Comparison of ENCODE assay signal across 12 cellular contexts in the genomic region with DNA sequence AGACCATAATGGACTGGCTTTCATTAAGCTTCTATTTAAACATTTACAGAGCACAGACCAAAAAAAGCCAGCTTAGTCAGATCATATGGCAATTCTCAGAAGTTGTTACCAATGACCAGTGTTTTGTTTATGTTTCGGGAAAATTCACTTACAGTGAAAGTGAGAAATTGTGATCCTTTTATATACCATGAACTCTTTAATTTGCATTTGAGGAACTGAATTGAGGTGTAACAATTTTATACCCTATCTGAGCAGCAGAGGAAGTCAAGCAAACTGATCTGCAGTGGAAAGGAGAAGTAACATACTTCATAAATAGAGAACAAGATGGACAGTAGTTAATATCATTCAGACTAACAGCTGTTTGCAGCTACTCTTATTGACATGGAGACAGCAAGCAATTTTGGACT.
DNase-seq lines count a peak whose midpoint lies in the region; ATAC-seq and TF ChIP-seq lines count a peak whose summit lies in the region.
"Had no signal": no experiment of that assay in that cellular context is flagged by ENCODE, and none has a peak within 500 bp of the region (broad histone marks: within the 10 kb centered on the region; RNA-seq: fewer than 3 reads in every experiment).

No MANE protein-coding gene starts in this region.

- peaks cover 7 to 55% (median 16%) of the 10 kb centered on the region in 11 experiments; a peak in 21 of 22 replicates for H3K9me3 ChIP-seq in BLaER1 treated with 17β-estradiol and CSF1 and Interleukin-3, amounts not matched to agents 10 nM and 100 nM (replicated peaks in 1 of 11)
- no peaks in the 10 kb centered on the region for H3K9me3 ChIP-seq in OCI-LY3 (ENCODE audit: insufficient read depth, low read length)
- no peaks in the 10 kb centered on the region for H3K9me3 ChIP-seq in PC-3 (ENCODE audit: low read length)
- H3K9me3 ChIP-seq: pancreas had no signal

- H3K27me3 ChIP-seq in BLaER1 treated with 17β-estradiol and CSF1 and Interleukin-3, amounts not matched to agents 10 nM and 100 nM: no peaks in the 10 kb centered on the region
- H3K27me3 ChIP-seq in OCI-LY3 (ENCODE audit: low read depth, low read length) (no peaks in the 10 kb centered on the region), PC-3 (ENCODE audit: low read length) (no peaks in the 10 kb centered on the region)
- H3K27me3 ChIP-seq: pancreas had no signal

- H3K9me3 Mint-ChIP-seq in activated T-cell treated with anti-CD3 and anti-CD28 coated beads, Interleukin-2, amount 50 U/mL, for 24 hours: no peaks in the 10 kb centered on the region

- H3K9ac ChIP-seq in BLaER1 treated with 17β-estradiol and CSF1 and Interleukin-3, amounts not matched to agents 10 nM and 100 nM: peak overlapping the region in 7 of 11 experiments; percentile 0 to 77 (median 54); a peak in 8 of 22 replicates
- H3K9ac ChIP-seq in OCI-LY3 (ENCODE audit: low read length) (peak overlapping the region; percentile 94), PC-3 (ENCODE audit: low read length) (no peak overlapping the region)

- POLR2A ChIA-PET in PC-3 (lab: Charles Lee; ENCODE audit: unreplicated experiment): no interaction called here

- H2AFZ ChIP-seq in OCI-LY3 (ENCODE audit: low read depth, low read length) (no peak overlapping the region), PC-3 (ENCODE audit: low read length) (no peak overlapping the region)

- no TSS peak for BruUV-seq in PC-3 (replicated peaks; lab: Mats Ljungman, UMichigan)

- peak; percentile 74 for ATAC-seq in GM19328 (IDR thresholded peaks at IDR 0.05; ENCODE audit: unreplicated experiment)
- ATAC-seq in HG03039 (IDR thresholded peaks at IDR 0.05; ENCODE audit: unreplicated experiment): peak; percentile 71
- ATAC-seq in PC-3: no peak

- intact Hi-C loops in PC-3 (cut with micrococcal nuclease): no loop called here

- H3K27me3 Mint-ChIP-seq in activated T-cell treated with anti-CD3 and anti-CD28 coated beads, Interleukin-2, amount 50 U/mL, for 24 hours: no peaks in the 10 kb centered on the region

- H3K4me1 ChIP-seq in BLaER1 treated with 17β-estradiol and CSF1 and Interleukin-3, amounts not matched to agents 10 nM and 100 nM: peaks cover 17 to 91% (median 40%) of the 10 kb centered on the region in 10 experiments
- H3K4me1 ChIP-seq in OCI-LY3 (ENCODE audit: low read length): peaks cover 83% of the 10 kb centered on the region
- H3K4me1 ChIP-seq in PC-3 (ENCODE audit: insufficient read depth, low read length): peaks cover 12% of the 10 kb centered on the region; the same call in 1 of the 2 replicates

- H3K4me2 ChIP-seq in BLaER1 treated with 17β-estradiol and CSF1 and Interleukin-3, amounts not matched to agents 10 nM and 100 nM: peak overlapping the region; percentile 54 to 85 (median 72); a peak in 19 of 22 replicates
- peak overlapping the region; percentile 90 for H3K4me2 ChIP-seq in OCI-LY3 (ENCODE audit: low read length)
- H3K4me2 ChIP-seq in PC-3 (ENCODE audit: low read length): no peak overlapping the region

- H3K79me2 ChIP-seq in OCI-LY3 (ENCODE audit: low read length): peaks cover 78% of the 10 kb centered on the region
- H3K79me2 ChIP-seq in PC-3 (ENCODE audit: low read length): no peaks in the 10 kb centered on the region

- peaks cover 0 to 44% (median 0%) of the 10 kb centered on the region in 11 experiments; a peak in 2 of 22 replicates for H4K20me1 ChIP-seq in BLaER1 treated with 17β-estradiol and CSF1 and Interleukin-3, amounts not matched to agents 10 nM and 100 nM
- H4K20me1 ChIP-seq in OCI-LY3 (ENCODE audit: insufficient read depth, low read length) (no peaks in the 10 kb centered on the region), PC-3 (ENCODE audit: low read length) (no peaks in the 10 kb centered on the region)

- no peaks in the 10 kb centered on the region for H3K36me3 Mint-ChIP-seq in activated T-cell treated with anti-CD3 and anti-CD28 coated beads, Interleukin-2, amount 50 U/mL, for 24 hours (ENCODE audit: low read depth)

- peaks cover 0 to 38% (median 0%) of the 10 kb centered on the region in 11 experiments; a peak in 4 of 22 replicates for H3K36me3 ChIP-seq in BLaER1 treated with 17β-estradiol and CSF1 and Interleukin-3, amounts not matched to agents 10 nM and 100 nM
- H3K36me3 ChIP-seq in OCI-LY3 (replicated peaks; ENCODE audit: low read depth, low read length) (peaks cover 24% of the 10 kb centered on the region), PC-3 (ENCODE audit: low read depth, low read length) (no peaks in the 10 kb centered on the region)
- H3K36me3 ChIP-seq: pancreas had no signal

- H3K4me1 Mint-ChIP-seq in activated T-cell treated with anti-CD3 and anti-CD28 coated beads, Interleukin-2, amount 50 U/mL, for 24 hours (ENCODE audit: low read depth): peaks cover 14% of the 10 kb centered on the region

- no peaks in the 10 kb centered on the region for H3K9me2 ChIP-seq in PC-3 (replicated peaks; ENCODE audit: low read length)

- CTCF ChIA-PET in PC-3 (lab: Charles Lee): no interaction called here

- no peaks in the 10 kb centered on the region for H3F3A ChIP-seq in PC-3 (ENCODE audit: low read length, unreplicated experiment)

- no peak overlapping the region for H3K4me3 Mint-ChIP-seq in activated T-cell treated with anti-CD3 and anti-CD28 coated beads, Interleukin-2, amount 50 U/mL, for 24 hours

- no peak overlapping the region for H3K27ac Mint-ChIP-seq in activated T-cell treated with anti-CD3 and anti-CD28 coated beads, Interleukin-2, amount 50 U/mL, for 24 hours

- peak overlapping the region in 9 of 11 experiments; percentile 26 to 92 (median 75); a peak in 16 of 22 replicates for H3K27ac ChIP-seq in BLaER1 treated with 17β-estradiol and CSF1 and Interleukin-3, amounts not matched to agents 10 nM and 100 nM
- H3K27ac ChIP-seq in OCI-LY3 (ENCODE audit: low read length) (peak overlapping the region; percentile 92), PC-3 (ENCODE audit: low read length) (no peak overlapping the region)
- H3K27ac ChIP-seq: pancreas had no signal

- TF ChIP-seq CTCF in OCI-LY3 (IDR thresholded peaks at IDR 0.05; ENCODE audit: low read depth, low read length) (peak; percentile 26; the same call in 1 of the 2 replicates), PC-3 (conservative IDR thresholded peaks at IDR 0.05; ENCODE audit: low read depth, low read length) (no peak)

- peak overlapping the region in 1 of 10 experiments; percentile 20; a peak in 2 of 20 replicates for H3K4me3 ChIP-seq in BLaER1 treated with 17β-estradiol and CSF1 and Interleukin-3, amounts not matched to agents 10 nM and 100 nM
- peak overlapping the region; percentile 60 for H3K4me3 ChIP-seq in OCI-LY3 (ENCODE audit: low read length)
- H3K4me3 ChIP-seq in PC-3 (ENCODE audit: low read length): no peak overlapping the region
- H3K4me3 ChIP-seq: pancreas, SK-N-MC had no signal

- DNase-seq in PC-3 (no peak), NCI-H446 (lab: John Stamatoyannopoulos, UW) (no peak), COLO829 (ENCODE audit: low spot score) (no peak)
- DNase-seq in activated T-cell treated with anti-CD3 and anti-CD28 coated beads, Interleukin-2, amount 50 U/mL, for 24 hours: no peak
- DNase-seq: glutamatergic neuron; pancreas; stimulated activated naive CD4-positive, alpha-beta T cell treated with Interleukin-2 at 50 U/mL for 16 hours had no signal
